In genomic region chr7:3149231-3149960, GRCh38 we compare ENCODE assay signal across 18 cellular contexts.
DNase-seq lines count a peak whose midpoint lies in the region; ATAC-seq and TF ChIP-seq lines count a peak whose summit lies in the region.
"Had no signal": no experiment of that assay in that cellular context is flagged by ENCODE, and none has a peak within 500 bp of the region (broad histone marks: within the 10 kb centered on the region; RNA-seq: fewer than 3 reads in every experiment).

No MANE protein-coding gene starts in this region.

- H3K18ac ChIP-seq in mesenchymal stem cell (ENCODE audit: low read depth in 1 of 2, low read length in 2 of 2), result no peak overlapping the region

- H2BK5ac ChIP-seq in mesenchymal stem cell (ENCODE audit: low read depth, low read length, poor library complexity, severe bottlenecking), result no peak overlapping the region

- peaks cover 28 to 96% (median 79%) of the 10 kb centered on the region in 10 experiments for H3K4me1 ChIP-seq in BLaER1 treated with 17β-estradiol and CSF1 and Interleukin-3, amounts not matched to agents 10 nM and 100 nM
- peaks cover 23% of the 10 kb centered on the region for H3K4me1 ChIP-seq in Loucy (ENCODE audit: insufficient read depth, low read length, poor library complexity, severe bottlenecking)
- H3K4me1 ChIP-seq in mesenchymal stem cell (ENCODE audit: control insufficient read depth, insufficient read depth, low read depth, low read length), result no peaks in the 10 kb centered on the region
- peaks cover 0 to 41% (median 3%) of the 10 kb centered on the region in 6 donors for H3K4me1 ChIP-seq in spleen
- no peaks in the 10 kb centered on the region for H3K4me1 ChIP-seq in SK-N-SH (ENCODE audit: control insufficient read depth in 1 of 2, insufficient read depth in 2 of 2, low read depth in 1 of 2, low read length in 1 of 2)

- H4K8ac ChIP-seq in mesenchymal stem cell (ENCODE audit: low read length), result no peak overlapping the region

- H2BK15ac ChIP-seq in mesenchymal stem cell (ENCODE audit: low read depth, poor library complexity, severe bottlenecking), result peak overlapping the region; percentile 1

- no peak overlapping the region for H2BK12ac ChIP-seq in mesenchymal stem cell (ENCODE audit: low read length in 2 of 2)

- H3K36me3 ChIP-seq in BLaER1 treated with 17β-estradiol and CSF1 and Interleukin-3, amounts not matched to agents 10 nM and 100 nM, result no peaks in the 10 kb centered on the region
- H3K36me3 ChIP-seq in Loucy (ENCODE audit: insufficient read depth, low read length) (no peaks in the 10 kb centered on the region), mesenchymal stem cell (ENCODE audit: control insufficient read depth in 1 of 2, insufficient read depth in 2 of 2, low read depth in 1 of 2, low read length in 2 of 2) (no peaks in the 10 kb centered on the region), spleen (no peaks in the 10 kb centered on the region), SK-N-SH (replicated peaks in 1 of 2; ENCODE audit: control insufficient read depth in 1 of 2, insufficient read depth in 2 of 2, low read length in 1 of 2) (no peaks in the 10 kb centered on the region)
- H3K36me3 ChIP-seq: MG63 had no signal

- H3K79me1 ChIP-seq in mesenchymal stem cell (replicated peaks; ENCODE audit: low read length, poor library complexity, severe bottlenecking), result no peaks in the 10 kb centered on the region

- DNase-seq in mesenchymal stem cell (no peak), spleen (peak; percentile 61), NCI-H524 (lab: John Stamatoyannopoulos, UW) (no peak), SK-N-SH (no peak)
- DNase-seq: ACHN; CD8-positive, alpha-beta memory T cell; GOT3; HFFc6; KG1; MG63; NCI-H1105 treated with DMSO at 0.1 percent for 48 hours; NCI-H1930; NCI-H2171 treated with DMSO at 0.1 percent for 48 hours; NCI-H82; SIG-M5 had no signal

- peak overlapping the region in 8 of 11 experiments; percentile 14 to 80 (median 64); a peak in 15 of 22 replicates for H3K27ac ChIP-seq in BLaER1 treated with 17β-estradiol and CSF1 and Interleukin-3, amounts not matched to agents 10 nM and 100 nM
- no peak overlapping the region for H3K27ac ChIP-seq in mesenchymal stem cell (ENCODE audit: low read length, poor library complexity, severe bottlenecking)
- H3K27ac ChIP-seq in spleen, result no peak overlapping the region
- H3K27ac ChIP-seq in SK-N-SH (ENCODE audit: low read depth in 2 of 2, low read length in 1 of 2), result no peak overlapping the region

- no peak for TF ChIP-seq CTCF in Loucy (conservative IDR thresholded peaks at IDR 0.05; ENCODE audit: low read length)
- TF ChIP-seq CTCF in spleen (IDR thresholded peaks at IDR 0.05 in 8 of 11, conservative IDR thresholded peaks at IDR 0.05 in 3 of 11), result no peak
- TF ChIP-seq CTCF in SK-N-SH (IDR thresholded peaks at IDR 0.05), result no peak

- no peak overlapping the region for H4K91ac ChIP-seq in mesenchymal stem cell (ENCODE audit: low read length)

- peak overlapping the region in 2 of 10 experiments; percentile 19 to 30; a peak in 1 of 20 replicates for H3K4me3 ChIP-seq in BLaER1 treated with 17β-estradiol and CSF1 and Interleukin-3, amounts not matched to agents 10 nM and 100 nM
- H3K4me3 ChIP-seq in Loucy (ENCODE audit: low read length, poor library complexity, severe bottlenecking) (peak overlapping the region; percentile 51), mesenchymal stem cell (ENCODE audit: insufficient read depth in 1 of 2, low read depth in 1 of 2, low read length in 2 of 2) (no peak overlapping the region), spleen (no peak overlapping the region), SK-N-SH (ENCODE audit: low read depth in 2 of 2, low read length in 1 of 2) (no peak overlapping the region)
- H3K4me3 ChIP-seq: MG63 had no signal

- no peak for ATAC-seq in HG02852 (IDR thresholded peaks at IDR 0.05; ENCODE audit: unreplicated experiment)

- no peak overlapping the region for H3K14ac ChIP-seq in mesenchymal stem cell (ENCODE audit: low read length in 2 of 2)

- intact Hi-C loops in spleen (cut with DNase I; ENCODE audit: low total_unique reads), result no loop called here

- no peak overlapping the region for H2AK5ac ChIP-seq in mesenchymal stem cell (ENCODE audit: low read length, severe bottlenecking)

- no peaks in the 10 kb centered on the region for H3K9me3 ChIP-seq in BLaER1 treated with 17β-estradiol and CSF1 and Interleukin-3, amounts not matched to agents 10 nM and 100 nM (replicated peaks in 1 of 11)
- H3K9me3 ChIP-seq in Loucy (ENCODE audit: insufficient read depth, low read depth, low read length), result no peaks in the 10 kb centered on the region
- H3K9me3 ChIP-seq in mesenchymal stem cell (ENCODE audit: control insufficient read depth, low read length), result no peaks in the 10 kb centered on the region
- no peaks in the 10 kb centered on the region for H3K9me3 ChIP-seq in spleen
- no peaks in the 10 kb centered on the region for H3K9me3 ChIP-seq in SK-N-SH
- H3K9me3 ChIP-seq: MG63 had no signal

- no peak for TF ChIP-seq RAD21 in SK-N-SH (IDR thresholded peaks at IDR 0.05; ENCODE audit: low read length)

- no peak overlapping the region for H3K23ac ChIP-seq in mesenchymal stem cell (ENCODE audit: low read length in 2 of 2)

- peak overlapping the region in 7 of 11 experiments; percentile 10 to 68 (median 53); a peak in 10 of 22 replicates for H3K9ac ChIP-seq in BLaER1 treated with 17β-estradiol and CSF1 and Interleukin-3, amounts not matched to agents 10 nM and 100 nM
- H3K9ac ChIP-seq in Loucy (ENCODE audit: low read depth, low read length, poor library complexity, severe bottlenecking), result peak overlapping the region; percentile 58
- no peak overlapping the region for H3K9ac ChIP-seq in mesenchymal stem cell (ENCODE audit: low read length)
- no peak overlapping the region for H3K9ac ChIP-seq in SK-N-SH

- H3K79me2 ChIP-seq in Loucy (ENCODE audit: insufficient read depth, low read length) (no peaks in the 10 kb centered on the region), SK-N-SH (ENCODE audit: insufficient read depth) (no peaks in the 10 kb centered on the region)

- POLR2A ChIA-PET in SK-N-SH (lab: Yijun Ruan, JAX), result no interaction called here

- CTCF ChIA-PET in SK-N-SH (lab: Yijun Ruan, JAX), result interaction anchor here (1.3 to 2.5 kb wide), 5 partner anchors 8 to 332 kb away, joined by 3 to 10 read pairs (median 4); no protein-coding TSS in a partner anchor

- no peak for TF ChIP-seq EP300 in SK-N-SH (IDR thresholded peaks at IDR 0.05; ENCODE audit: borderline replicate concordance in 1 of 2, low read depth in 1 of 2, low read length in 1 of 2)

- 0 out of 2 replicates have a peak overlapping the region, but pooled peaks have one; percentile 37 for H2AFZ ChIP-seq in Loucy (ENCODE audit: low read length)
- no peak overlapping the region for H2AFZ ChIP-seq in mesenchymal stem cell (ENCODE audit: low read depth, low read length)
- H2AFZ ChIP-seq in SK-N-SH (ENCODE audit: low read depth), result no peak overlapping the region

- H2BK120ac ChIP-seq in mesenchymal stem cell (ENCODE audit: low read depth, low read length), result no peak overlapping the region

- 0 out of 22 replicates have a peak, but pooled peaks cover 0 to 6% (median 0%) of the 10 kb centered on the region in 11 experiments for H3K27me3 ChIP-seq in BLaER1 treated with 17β-estradiol and CSF1 and Interleukin-3, amounts not matched to agents 10 nM and 100 nM
- no peaks in the 10 kb centered on the region for H3K27me3 ChIP-seq in Loucy (ENCODE audit: insufficient read depth, low read length, poor library complexity, severe bottlenecking)
- peaks cover 3 to 14% of the 10 kb centered on the region in 2 experiments for H3K27me3 ChIP-seq in mesenchymal stem cell (ENCODE audit: control insufficient read depth in 1 of 2, insufficient read depth in 1 of 2, low read length in 2 of 2)
- peaks cover 0 to 14% (median 0%) of the 10 kb centered on the region in 7 donors for H3K27me3 ChIP-seq in spleen (replicated peaks in 1 of 7)
- H3K27me3 ChIP-seq in SK-N-SH (ENCODE audit: insufficient read depth), result no peaks in the 10 kb centered on the region

- TF ChIP-seq POLR2A in spleen (IDR thresholded peaks at IDR 0.05), result no peak

- no peaks in the 10 kb centered on the region for H4K20me1 ChIP-seq in BLaER1 treated with 17β-estradiol and CSF1 and Interleukin-3, amounts not matched to agents 10 nM and 100 nM
- H4K20me1 ChIP-seq in Loucy (ENCODE audit: insufficient read depth, low read length, poor library complexity, severe bottlenecking) (no peaks in the 10 kb centered on the region), SK-N-SH (ENCODE audit: insufficient read depth) (no peaks in the 10 kb centered on the region)

- 76% methylated on average over 13 of the region's 13 CpGs for WGBS in mesenchymal stem cell
- WGBS in spleen, 5 donors, result 73 to 78% (median 76%) methylated on average over 10 to 13 of the region's 13 CpGs
- WGBS in SK-N-SH (ENCODE audit: low lambda C conversion rate), result 43% methylated on average over 13 of the region's 13 CpGs

- no peaks in the 10 kb centered on the region for H3F3A ChIP-seq in Loucy (ENCODE audit: low read depth)
- H3F3A ChIP-seq in SK-N-SH (replicated peaks; ENCODE audit: insufficient read depth), result no peaks in the 10 kb centered on the region

- H3K9me2 ChIP-seq in Loucy (replicated peaks; ENCODE audit: low read depth, low read length), result no peaks in the 10 kb centered on the region
- H3K9me2 ChIP-seq in SK-N-SH, result no peaks in the 10 kb centered on the region

- no peak overlapping the region for H3K4ac ChIP-seq in mesenchymal stem cell (ENCODE audit: low read depth in 1 of 2, low read length in 2 of 2)

- peak overlapping the region; percentile 30 to 90 (median 84); a peak in 21 of 22 replicates for H3K4me2 ChIP-seq in BLaER1 treated with 17β-estradiol and CSF1 and Interleukin-3, amounts not matched to agents 10 nM and 100 nM
- H3K4me2 ChIP-seq in Loucy (ENCODE audit: low read depth, low read length, poor library complexity, severe bottlenecking), result peak overlapping the region; percentile 63
- H3K4me2 ChIP-seq in mesenchymal stem cell (ENCODE audit: low read length, poor library complexity, severe bottlenecking), result no peak overlapping the region
- no peak overlapping the region for H3K4me2 ChIP-seq in SK-N-SH

TF ChIP-seq in SK-N-SH, 30 proteins besides CTCF, POLR2A, EP300 and RAD21 (continues in another document):
- TF ChIP-seq TAF1 (IDR thresholded peaks at IDR 0.05; ENCODE audit: borderline replicate concordance, low read depth, low read length) (no peak), SMC3 (IDR thresholded peaks at IDR 0.05; ENCODE audit: low read depth, low read length) (no peak), GABPA (IDR thresholded peaks at IDR 0.05; ENCODE audit: low read depth) (no peak), FOXJ3 (CRISPR knock-in tag; IDR thresholded peaks at IDR 0.05) (no peak), JUND (IDR thresholded peaks at IDR 0.05) (no peak)
- TF ChIP-seq, protein P1, sequence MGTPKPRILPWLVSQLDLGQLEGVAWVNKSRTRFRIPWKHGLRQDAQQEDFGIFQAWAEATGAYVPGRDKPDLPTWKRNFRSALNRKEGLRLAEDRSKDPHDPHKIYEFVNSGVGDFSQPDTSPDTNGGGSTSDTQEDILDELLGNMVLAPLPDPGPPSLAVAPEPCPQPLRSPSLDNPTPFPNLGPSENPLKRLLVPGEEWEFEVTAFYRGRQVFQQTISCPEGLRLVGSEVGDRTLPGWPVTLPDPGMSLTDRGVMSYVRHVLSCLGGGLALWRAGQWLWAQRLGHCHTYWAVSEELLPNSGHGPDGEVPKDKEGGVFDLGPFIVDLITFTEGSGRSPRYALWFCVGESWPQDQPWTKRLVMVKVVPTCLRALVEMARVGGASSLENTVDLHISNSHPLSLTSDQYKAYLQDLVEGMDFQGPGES (IDR thresholded peaks at IDR 0.05; ENCODE audit: low read depth, low read length), result no peak

Comparison
In these comparisons a context has a peak if more than half of its experiments do, and no peak if none do; other contexts are left out.
1. H3K27ac ChIP-seq: peak in BLaER1 treated with 17β-estradiol and CSF1 and Interleukin-3, amounts not matched to agents 10 nM and 100 nM (8 of 11); none in mesenchymal stem cell (single experiment), spleen (0 of 8) and SK-N-SH (0 of 2).
2. H3K4me2 ChIP-seq: peak in BLaER1 treated with 17β-estradiol and CSF1 and Interleukin-3, amounts not matched to agents 10 nM and 100 nM (11 of 11) and Loucy (single experiment); none in mesenchymal stem cell (single experiment) and SK-N-SH (single experiment).
3. H3K9ac ChIP-seq: peak in BLaER1 treated with 17β-estradiol and CSF1 and Interleukin-3, amounts not matched to agents 10 nM and 100 nM (7 of 11) and Loucy (single experiment); none in mesenchymal stem cell (single experiment) and SK-N-SH (single experiment).